In the genomic region with DNA sequence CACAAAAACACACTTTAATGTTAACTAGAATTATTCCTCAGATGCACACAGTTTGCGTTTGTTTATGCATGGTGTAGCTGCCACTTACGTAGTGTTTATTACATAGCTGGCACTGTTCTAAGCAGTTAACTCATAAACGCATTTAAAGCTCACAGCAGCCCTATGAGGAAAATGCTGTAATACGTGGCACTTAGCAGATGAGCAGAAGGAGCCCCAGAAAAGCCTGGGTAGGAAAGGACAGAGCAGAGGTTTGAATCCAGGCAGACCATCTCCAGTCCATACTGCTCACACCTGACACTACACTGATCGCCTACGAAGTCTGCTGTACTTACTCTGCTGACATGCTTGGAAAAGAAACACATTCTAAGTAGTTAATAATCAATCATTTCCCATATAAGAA, we compare ENCODE assay signal across 14 cellular contexts.
DNase-seq lines count a peak whose midpoint lies in the region; ATAC-seq and TF ChIP-seq lines count a peak whose summit lies in the region.
"Had no signal": no experiment of that assay in that cellular context is flagged by ENCODE, and none has a peak within 500 bp of the region (broad histone marks: within the 10 kb centered on the region; RNA-seq: fewer than 3 reads in every experiment).

No MANE protein-coding gene starts in this region.

- TF ChIP-seq CTCF in osteoblast (IDR thresholded peaks at IDR 0.05; ENCODE audit: extremely low read depth, low read depth, low read length) (no peak), upper lobe of right lung (IDR thresholded peaks at IDR 0.05) (no peak), mesothelial cell of epicardium (IDR thresholded peaks at IDR 0.05; ENCODE audit: unreplicated experiment) (no peak)

- intact Hi-C loops in upper lobe of right lung (cut with DNase I) = no loop called here

- H3K27me3 Mint-ChIP-seq in activated T-cell treated with anti-CD3 and anti-CD28 coated beads, Interleukin-2, amount 50 U/mL, for 72 hours (ENCODE audit: low read depth) = no peaks in the 10 kb centered on the region
- H3K27me3 Mint-ChIP-seq in mesothelial cell of epicardium (ENCODE audit: low read depth) = no peaks in the 10 kb centered on the region

- no peaks in the 10 kb centered on the region for H3K79me2 ChIP-seq in osteoblast (ENCODE audit: insufficient read depth, low read length)

- H3K4me1 ChIP-seq in osteoblast (ENCODE audit: insufficient read depth, low read length) = peaks cover 11% of the 10 kb centered on the region
- H3K4me1 ChIP-seq in upper lobe of right lung = peaks cover 4% of the 10 kb centered on the region

- H3K27ac ChIP-seq in epithelial cell of prostate (peak overlapping the region; percentile 34), osteoblast (ENCODE audit: low read depth, low read length) (no peak overlapping the region), upper lobe of right lung (peak overlapping the region; percentile 26)

- H3K36me3 Mint-ChIP-seq in activated T-cell treated with anti-CD3 and anti-CD28 coated beads, Interleukin-2, amount 50 U/mL, for 72 hours (ENCODE audit: insufficient read depth in 2 of 2) = peaks cover 27 to 60% of the 10 kb centered on the region in 2 donors
- H3K36me3 Mint-ChIP-seq in mesothelial cell of epicardium = peaks cover 3% of the 10 kb centered on the region

- no peak for ATAC-seq in activated T-cell treated with anti-CD3 and anti-CD28 coated beads, Interleukin-2, amount 50 U/mL, for 72 hours (replicated peaks in 1 of 2)
- peak; percentile 7 for ATAC-seq in upper lobe of right lung
- no peak for ATAC-seq in GM19324 (IDR thresholded peaks at IDR 0.05; ENCODE audit: low FRiP score, unreplicated experiment)

- peak overlapping the region; percentile 60 for H3K4me2 ChIP-seq in osteoblast (ENCODE audit: insufficient read depth, low read length)

- no peak overlapping the region for H3K4me3 Mint-ChIP-seq in activated T-cell treated with anti-CD3 and anti-CD28 coated beads, Interleukin-2, amount 50 U/mL, for 72 hours
- no peak overlapping the region for H3K4me3 Mint-ChIP-seq in mesothelial cell of epicardium

- peaks cover 3% of the 10 kb centered on the region in 2 donors for H3K9me3 Mint-ChIP-seq in activated T-cell treated with anti-CD3 and anti-CD28 coated beads, Interleukin-2, amount 50 U/mL, for 72 hours
- peaks cover 4% of the 10 kb centered on the region for H3K9me3 Mint-ChIP-seq in mesothelial cell of epicardium

- H3K27me3 ChIP-seq in osteoblast (ENCODE audit: insufficient read depth, low read length) (peaks cover 8% of the 10 kb centered on the region), upper lobe of right lung (no peaks in the 10 kb centered on the region)

- H3K4me3 ChIP-seq in osteoblast (ENCODE audit: insufficient read depth, low read length) (peak overlapping the region; percentile 37), upper lobe of right lung (no peak overlapping the region)
- H3K4me3 ChIP-seq: GM12878 had no signal

- H3K36me3 ChIP-seq in osteoblast (ENCODE audit: insufficient read depth, low read length) (no peaks in the 10 kb centered on the region), upper lobe of right lung (no peaks in the 10 kb centered on the region)

- peak overlapping the region; percentile 96 for H3K27ac Mint-ChIP-seq in activated T-cell treated with anti-CD3 and anti-CD28 coated beads, Interleukin-2, amount 50 U/mL, for 72 hours
- H3K27ac Mint-ChIP-seq in mesothelial cell of epicardium = no peak overlapping the region

- peaks cover 80% of the 10 kb centered on the region for H3K4me1 Mint-ChIP-seq in activated T-cell treated with anti-CD3 and anti-CD28 coated beads, Interleukin-2, amount 50 U/mL, for 72 hours (ENCODE audit: low read depth)
- peaks cover 22% of the 10 kb centered on the region for H3K4me1 Mint-ChIP-seq in mesothelial cell of epicardium

- peak overlapping the region; percentile 40 for H2AFZ ChIP-seq in osteoblast (ENCODE audit: low read length)

- no peak for DNase-seq in activated T-cell treated with anti-CD3 and anti-CD28 coated beads, Interleukin-2, amount 50 U/mL, for 72 hours
- DNase-seq in activated T-cell treated with anti-CD3 and anti-CD28 coated beads for 4 hours = no peak
- DNase-seq in epithelial cell of prostate (ENCODE audit: low read depth, low spot score) = no peak
- no peak for DNase-seq in osteoblast (ENCODE audit: insufficient read length, low spot score, missing footprints)
- no peak for DNase-seq in upper lobe of right lung
- DNase-seq in mesothelial cell of epicardium (ENCODE audit: low spot score in 2 of 2, unreplicated experiment in 2 of 2) = no peak
- DNase-seq in anterior cingulate cortex (lab: John Stamatoyannopoulos, UW) = no peak
- DNase-seq: activated naive CD4-positive, alpha-beta T cell treated with Interleukin-2 at 50 U/mL for 16 hours; DND-41; midbrain; NCI-H1048; small intestine had no signal

- no peaks in the 10 kb centered on the region for H3K9me3 ChIP-seq in osteoblast (ENCODE audit: low read depth, low read length)
- no peaks in the 10 kb centered on the region for H3K9me3 ChIP-seq in upper lobe of right lung

- H4K20me1 ChIP-seq in osteoblast (ENCODE audit: insufficient read depth, low read length) = no peaks in the 10 kb centered on the region
